Comparison of ENCODE assay signal across 8 cellular contexts in the genomic region with DNA sequence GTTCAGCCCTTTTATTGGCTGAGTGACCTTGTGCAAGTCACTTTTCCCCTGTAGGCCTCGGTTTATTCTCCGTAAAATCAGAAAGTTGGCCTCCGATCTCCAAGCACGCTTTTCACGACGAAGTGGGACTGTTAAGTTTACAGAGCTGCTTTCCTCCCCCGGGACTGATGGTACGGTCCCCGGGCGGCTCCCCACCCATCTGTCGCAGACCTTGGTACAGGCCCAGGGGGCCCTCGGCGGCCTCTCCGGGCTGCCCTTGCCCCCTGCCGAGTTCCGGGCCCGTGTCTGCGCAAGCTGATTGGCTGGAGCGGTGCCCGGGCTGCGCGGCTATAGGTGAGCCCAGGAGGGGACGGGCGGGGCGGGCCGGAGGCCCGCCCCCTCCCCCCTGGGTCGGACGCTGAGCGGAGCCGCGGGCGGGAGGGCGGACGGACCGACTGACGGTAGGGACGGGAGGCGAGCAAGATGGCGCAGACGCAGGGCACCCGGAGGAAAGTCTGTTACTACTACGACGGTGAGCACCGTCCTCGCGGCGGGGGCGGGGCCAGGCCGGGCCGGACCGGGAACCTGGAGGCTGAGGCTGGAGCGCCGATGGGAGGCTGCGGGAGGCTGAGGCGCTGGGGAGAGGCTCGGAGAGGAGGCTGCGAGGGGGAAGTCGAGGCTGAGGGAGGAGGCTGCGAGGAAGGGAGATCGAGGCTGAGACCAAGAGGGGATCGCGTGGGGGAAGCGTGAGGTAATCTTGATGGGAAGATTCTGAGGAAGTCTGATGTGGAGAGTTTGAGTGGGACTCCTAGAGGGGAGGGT. TPM values are rescaled to one million over a fixed set of nuclear protein-coding genes. Genes with fewer than 3 reads are reported as not detected.
DNase-seq lines count a peak whose midpoint lies in the region; TF ChIP-seq lines count a peak whose summit lies in the region.

A gene (plus strand): TSS at position 376 of the 801 bp plus-strand sequence. CDS start 87 bp downstream, at position 463.

- TF ChIP-seq CTCF in MM.1S (IDR thresholded peaks at IDR 0.05; ENCODE audit: low read length) (no peak), nephron progenitor cell (IDR thresholded peaks at IDR 0.05) (no peak)

- H3K36me3 Mint-ChIP-seq in nephron progenitor cell (ENCODE audit: low read depth), result peaks cover 34% of the 10 kb centered on the region
- peaks cover 28% of the 10 kb centered on the region for H3K36me3 Mint-ChIP-seq in stimulated activated naive CD8-positive, alpha-beta T cell treated with anti-CD3 and anti-CD28 coated beads, Interleukin-15, Interleukin-2, amounts not matched to agents 100 ng/mL and 50 ng/mL, for 24 hours (ENCODE audit: low read depth)

- peak within 1 kb of the TSS; percentile 96 for H2AFZ ChIP-seq in MM.1S (ENCODE audit: low read length)

- H3K27ac Mint-ChIP-seq in nephron progenitor cell, result peak within 1 kb of the TSS; percentile 99
- H3K27ac Mint-ChIP-seq in stimulated activated naive CD8-positive, alpha-beta T cell treated with anti-CD3 and anti-CD28 coated beads, Interleukin-15, Interleukin-2, amounts not matched to agents 100 ng/mL and 50 ng/mL, for 24 hours, result peak within 1 kb of the TSS; percentile 100

- H3K4me1 Mint-ChIP-seq in nephron progenitor cell, result peaks cover 38% of the 10 kb centered on the region
- peaks cover 58% of the 10 kb centered on the region for H3K4me1 Mint-ChIP-seq in stimulated activated naive CD8-positive, alpha-beta T cell treated with anti-CD3 and anti-CD28 coated beads, Interleukin-15, Interleukin-2, amounts not matched to agents 100 ng/mL and 50 ng/mL, for 24 hours (ENCODE audit: low read depth)

- peaks cover 10% of the 10 kb centered on the region for H3K27me3 Mint-ChIP-seq in nephron progenitor cell (ENCODE audit: low read depth, poor library complexity)
- H3K27me3 Mint-ChIP-seq in stimulated activated naive CD8-positive, alpha-beta T cell treated with anti-CD3 and anti-CD28 coated beads, Interleukin-15, Interleukin-2, amounts not matched to agents 100 ng/mL and 50 ng/mL, for 24 hours, result no peaks in the 10 kb centered on the region

- H3K27ac ChIP-seq in MM.1S (ENCODE audit: low read length), result peak within 1 kb of the TSS; percentile 63

- H3K36me3 ChIP-seq in HAP-1 (replicated peaks) (peaks cover 3% of the 10 kb centered on the region; the same call in 1 of the 2 replicates), MM.1S (replicated peaks; ENCODE audit: insufficient read depth, low read length) (no peaks in the 10 kb centered on the region)

- no peaks in the 10 kb centered on the region for H3K9me2 ChIP-seq in MM.1S (replicated peaks; ENCODE audit: insufficient read depth, low read length)

- H3K27me3 ChIP-seq in HAP-1 (ENCODE audit: low read depth), result no peaks in the 10 kb centered on the region
- no peaks in the 10 kb centered on the region for H3K27me3 ChIP-seq in MM.1S (replicated peaks; ENCODE audit: insufficient read depth, low read length)

- H3K4me1 ChIP-seq in HAP-1 (peaks cover 5% of the 10 kb centered on the region), MM.1S (ENCODE audit: low read length) (no peaks in the 10 kb centered on the region; the same call in 1 of the 2 replicates)

- peak within 1 kb of the TSS; percentile 83 for H3K4me2 ChIP-seq in MM.1S (ENCODE audit: low read depth, low read length)

- peaks cover 50% of the 10 kb centered on the region for H3K79me2 ChIP-seq in MM.1S (ENCODE audit: low read length)

- peak; percentile 54 for DNase-seq in G401 (ENCODE audit: low spot score)
- peak; percentile 92 to 99 for DNase-seq in HAP-1 (ENCODE audit: low spot score in 2 of 2)
- DNase-seq in MM.1S, result peak; percentile 98
- DNase-seq in SHP77 treated with DMSO at 0.1 percent for 48 hours (lab: John Stamatoyannopoulos, UW), result peak; percentile 87
- DNase-seq in activated effector memory CD4-positive, alpha-beta T cell treated with anti-CD3 and anti-CD28 coated beads, Interleukin-2, amount 50 U/mL, for 16 hours, result peak; percentile 99
- DNase-seq in fibroblast of the conjunctiva (ENCODE audit: low read depth), result peak; percentile 83
- peak; percentile 91 for DNase-seq in nephron progenitor cell

- H3K9me3 ChIP-seq in HAP-1, result no peaks in the 10 kb centered on the region
- no peaks in the 10 kb centered on the region for H3K9me3 ChIP-seq in MM.1S (replicated peaks; ENCODE audit: insufficient read depth, low read length)

- H3K4me3 ChIP-seq in HAP-1, result peak within 1 kb of the TSS; percentile 98
- peak within 1 kb of the TSS; percentile 95 for H3K4me3 ChIP-seq in MM.1S (ENCODE audit: low read length)

- H3K4me3 Mint-ChIP-seq in nephron progenitor cell, result peak within 1 kb of the TSS; percentile 99
- peak within 1 kb of the TSS; percentile 92 for H3K4me3 Mint-ChIP-seq in stimulated activated naive CD8-positive, alpha-beta T cell treated with anti-CD3 and anti-CD28 coated beads, Interleukin-15, Interleukin-2, amounts not matched to agents 100 ng/mL and 50 ng/mL, for 24 hours

- in situ Hi-C loops in G401 (cut with HindIII; ENCODE audit: low sequenced_read_pairs), result no loop called here
- in situ Hi-C loops in HAP-1 (cut with MboI; ENCODE audit: low sequenced_read_pairs), result no loop called here

- no peaks in the 10 kb centered on the region for H4K20me1 ChIP-seq in MM.1S (ENCODE audit: insufficient read depth, low read length)

- no peaks in the 10 kb centered on the region for H3F3A ChIP-seq in MM.1S (ENCODE audit: insufficient read depth, low read length)

- H3K9ac ChIP-seq in MM.1S (ENCODE audit: low read length), result peak within 1 kb of the TSS; percentile 82

- H3K9me3 Mint-ChIP-seq in nephron progenitor cell, result peaks cover 3% of the 10 kb centered on the region
- H3K9me3 Mint-ChIP-seq in stimulated activated naive CD8-positive, alpha-beta T cell treated with anti-CD3 and anti-CD28 coated beads, Interleukin-15, Interleukin-2, amounts not matched to agents 100 ng/mL and 50 ng/mL, for 24 hours, result no peaks in the 10 kb centered on the region

RNA-seq across cellular contexts. Expression of the gene that starts here (rescaled TPM):
- total RNA-seq in G401 (2014; rRNA removed; shearing (Covaris generic)), result 191 and 286 TPM in 2 replicates

Comparison
In these comparisons a context has a peak if more than half of its experiments do, and no peak if none do; other contexts are left out.
1. Peak in every context shown above with its lines: DNase-seq, H3K4me3 ChIP-seq and H3K27ac ChIP-seq.